ENCODE assay signal across 10 cellular contexts in genomic region chr18:6561029-6561861, GRCh38.
DNase-seq lines count a peak whose midpoint lies in the region; ATAC-seq and TF ChIP-seq lines count a peak whose summit lies in the region.
"Had no signal": no experiment of that assay in that cellular context is flagged by ENCODE, and none has a peak within 500 bp of the region (broad histone marks: within the 10 kb centered on the region; RNA-seq: fewer than 3 reads in every experiment).

No MANE protein-coding gene starts in this region.

- H3K36me3 ChIP-seq in mesenchymal stem cell (ENCODE audit: control insufficient read depth in 1 of 2, insufficient read depth in 2 of 2, low read depth in 1 of 2, low read length in 2 of 2) (no peaks in the 10 kb centered on the region), vagina (no peaks in the 10 kb centered on the region)

- no peaks in the 10 kb centered on the region for H3K79me1 ChIP-seq in mesenchymal stem cell (replicated peaks; ENCODE audit: low read length, poor library complexity, severe bottlenecking)

- no peak overlapping the region for H4K91ac ChIP-seq in mesenchymal stem cell (ENCODE audit: low read length)

- DNase-seq in NCI-H2171 treated with DMSO at 0.1 percent for 48 hours (lab: John Stamatoyannopoulos, UW) (peak; percentile 51), NCI-H2171 (lab: John Stamatoyannopoulos, UW) (no peak), choroid plexus epithelial cell (ENCODE audit: low read depth) (peak; percentile 92), mesenchymal stem cell (peak; percentile 85), vagina (ENCODE audit: extremely low spot score in 2 of 2) (no peak)
- DNase-seq: NCI-H2081 treated with DMSO at 0.1 percent for 48 hours, posterior cingulate gyrus had no signal

- H4K8ac ChIP-seq in mesenchymal stem cell (ENCODE audit: low read length), result no peak overlapping the region

- intact Hi-C loops in vagina (cut with DNase I), result loop anchor here (5.0 kb wide), 1 partner anchor 1036 kb away; no protein-coding TSS in a partner anchor

- H2BK12ac ChIP-seq in mesenchymal stem cell (ENCODE audit: low read length in 2 of 2), result no peak overlapping the region

- no peak overlapping the region for H2BK5ac ChIP-seq in mesenchymal stem cell (ENCODE audit: low read depth, low read length, poor library complexity, severe bottlenecking)

- H3K9me3 ChIP-seq in mesenchymal stem cell (ENCODE audit: control insufficient read depth, low read length), result no peaks in the 10 kb centered on the region
- H3K9me3 ChIP-seq in vagina, result no peaks in the 10 kb centered on the region

- H3K4ac ChIP-seq in mesenchymal stem cell (ENCODE audit: low read depth in 1 of 2, low read length in 2 of 2), result no peak overlapping the region

- WGBS in mesenchymal stem cell, result 55% methylated on average over 14 of the region's 14 CpGs

- TF ChIP-seq POLR2A in vagina (IDR thresholded peaks at IDR 0.05), result no peak

- H3K18ac ChIP-seq in mesenchymal stem cell (ENCODE audit: low read depth in 1 of 2, low read length in 2 of 2), result no peak overlapping the region

- ATAC-seq in SK-N-SH treated with all-trans-retinoic acid at 6 μM for 48 hours (no peak), HG02884 (IDR thresholded peaks at IDR 0.05; ENCODE audit: unreplicated experiment) (no peak), GM21825 (IDR thresholded peaks at IDR 0.05; ENCODE audit: unreplicated experiment) (no peak)

- no peak overlapping the region for H3K4me2 ChIP-seq in mesenchymal stem cell (ENCODE audit: low read length, poor library complexity, severe bottlenecking)

- H3K4me1 ChIP-seq in mesenchymal stem cell (ENCODE audit: control insufficient read depth, insufficient read depth, low read depth, low read length), result peaks cover 1% of the 10 kb centered on the region
- H3K4me1 ChIP-seq in vagina, result peaks cover 19% of the 10 kb centered on the region

- H2AFZ ChIP-seq in mesenchymal stem cell (ENCODE audit: low read depth, low read length), result no peak overlapping the region

- no peak overlapping the region for H3K27ac ChIP-seq in mesenchymal stem cell (ENCODE audit: low read length, poor library complexity, severe bottlenecking)
- peak overlapping the region; percentile 32 for H3K27ac ChIP-seq in vagina

- no peak overlapping the region for H3K23ac ChIP-seq in mesenchymal stem cell (ENCODE audit: low read length in 2 of 2)

- no peak overlapping the region for H2AK5ac ChIP-seq in mesenchymal stem cell (ENCODE audit: low read length, severe bottlenecking)

- TF ChIP-seq CTCF in choroid plexus epithelial cell (conservative IDR thresholded peaks at IDR 0.05; ENCODE audit: low read depth, low read length), result no peak
- no peak for TF ChIP-seq CTCF in vagina (IDR thresholded peaks at IDR 0.05)

- no peak overlapping the region for H3K9ac ChIP-seq in mesenchymal stem cell (ENCODE audit: low read length)

- H3K27me3 ChIP-seq in mesenchymal stem cell (ENCODE audit: control insufficient read depth in 1 of 2, insufficient read depth in 1 of 2, low read length in 2 of 2), result peaks cover 0 to 10% of the 10 kb centered on the region in 2 experiments
- H3K27me3 ChIP-seq in vagina, result no peaks in the 10 kb centered on the region

- no peak overlapping the region for H2BK15ac ChIP-seq in mesenchymal stem cell (ENCODE audit: low read depth, poor library complexity, severe bottlenecking)

- no peak overlapping the region for H2BK120ac ChIP-seq in mesenchymal stem cell (ENCODE audit: low read depth, low read length)

- H3K4me3 ChIP-seq in choroid plexus epithelial cell (ENCODE audit: low read depth, low read length) (no peak overlapping the region), mesenchymal stem cell (ENCODE audit: insufficient read depth in 1 of 2, low read depth in 1 of 2, low read length in 2 of 2) (no peak overlapping the region), vagina (no peak overlapping the region)

- H3K14ac ChIP-seq in mesenchymal stem cell (ENCODE audit: low read length in 2 of 2), result no peak overlapping the region

TF ChIP-seq in SK-N-SH treated with all-trans-retinoic acid at 6 μM for 48 hours, 23 proteins besides CTCF, POLR2A, EP300 and RAD21:
- TF ChIP-seq POU6F1 (CRISPR knock-in tag; IDR thresholded peaks at IDR 0.05; ENCODE audit: borderline replicate concordance, low read depth), result no peak
- no peak for TF ChIP-seq CSDC2 (CRISPR knock-in tag; IDR thresholded peaks at IDR 0.05)
- no peak for TF ChIP-seq PPARA (CRISPR knock-in tag; IDR thresholded peaks at IDR 0.05; ENCODE audit: borderline replicate concordance)
- TF ChIP-seq CREB5 (CRISPR knock-in tag; IDR thresholded peaks at IDR 0.05; ENCODE audit: low read depth), result no peak
- no peak for TF ChIP-seq ESRRG (CRISPR knock-in tag; IDR thresholded peaks at IDR 0.05)
- TF ChIP-seq TSHZ2 (CRISPR knock-in tag; IDR thresholded peaks at IDR 0.05), result no peak
- TF ChIP-seq ZNF565 (CRISPR knock-in tag; conservative IDR thresholded peaks at IDR 0.05; ENCODE audit: low read depth), result no peak
- no peak for TF ChIP-seq ZFP30 (CRISPR knock-in tag; IDR thresholded peaks at IDR 0.05)
- no peak for TF ChIP-seq ZNF70 (CRISPR knock-in tag; IDR thresholded peaks at IDR 0.05)
- TF ChIP-seq TCF4 (CRISPR knock-in tag; IDR thresholded peaks at IDR 0.05; ENCODE audit: borderline replicate concordance), result no peak
- TF ChIP-seq CSRNP3 (CRISPR knock-in tag; IDR thresholded peaks at IDR 0.05), result no peak
- TF ChIP-seq ISL1 (CRISPR knock-in tag; IDR thresholded peaks at IDR 0.05), result no peak
- no peak for TF ChIP-seq RARB (CRISPR knock-in tag; IDR thresholded peaks at IDR 0.05)

Comparison
In these comparisons a context has a peak if more than half of its experiments do, and no peak if none do; other contexts are left out.
1. DNase-seq: peak in NCI-H2171 treated with DMSO at 0.1 percent for 48 hours (single experiment), choroid plexus epithelial cell (single experiment) and mesenchymal stem cell (single experiment); none in NCI-H2171 (single experiment) and vagina (0 of 2).